16 cellular contexts compared by ENCODE assay signal in the genomic region with DNA sequence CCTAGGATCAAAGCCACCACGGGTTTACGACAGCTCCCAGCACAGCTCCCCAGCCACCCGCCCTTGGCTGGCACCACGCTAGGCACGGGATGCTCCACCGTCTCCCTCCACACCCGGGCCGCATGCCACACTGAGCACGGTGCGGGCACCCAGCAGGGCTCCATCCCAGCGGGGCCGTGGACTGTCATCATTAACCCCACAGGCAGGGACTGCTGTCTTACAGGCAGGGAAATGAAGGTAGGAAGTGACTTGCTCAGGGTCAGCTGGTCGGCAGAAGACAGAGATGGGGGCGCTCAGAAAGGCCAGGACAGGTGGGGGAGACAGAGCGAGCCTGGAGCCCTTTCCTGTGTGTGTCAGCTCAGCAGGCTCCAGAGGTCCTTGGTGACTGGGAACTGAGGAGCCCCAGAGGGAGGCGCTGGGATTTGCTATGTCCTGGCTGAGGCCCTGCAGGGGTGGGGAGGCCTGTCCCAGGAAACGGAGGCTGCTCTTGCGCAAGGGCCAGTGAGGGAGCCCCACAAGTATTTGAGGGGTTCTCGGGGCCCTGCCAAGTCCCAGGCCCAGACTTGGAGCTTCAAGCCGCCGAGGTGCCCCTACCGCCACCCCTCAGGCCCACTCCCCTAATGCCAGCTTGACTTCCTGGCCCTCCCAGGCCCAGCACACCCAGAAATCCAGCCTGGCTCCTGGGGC. TPM values are rescaled to one million over a fixed set of nuclear protein-coding genes. Genes with fewer than 3 reads are reported as not detected.
DNase-seq lines count a peak whose midpoint lies in the region; ATAC-seq and TF ChIP-seq lines count a peak whose summit lies in the region.
"Had no signal": no experiment of that assay in that cellular context is flagged by ENCODE, and none has a peak within 500 bp of the region (broad histone marks: within the 10 kb centered on the region; RNA-seq: fewer than 3 reads in every experiment).

No MANE protein-coding gene starts in this region.

- POLR2A ChIA-PET in WTC11 (lab: Charles Lee) = interaction anchor here (0.7 to 1.0 kb wide), 3 partner anchors 33 to 137 kb away, joined by 3 to 6 read pairs (median 3); a partner anchor contains a TSS

- H3K9me3 Mint-ChIP-seq in activated naive CD4-positive, alpha-beta T cell treated with anti-CD3 and anti-CD28 coated beads, Interleukin-2, amount 50 U/mL, for 24 hours = no peaks in the 10 kb centered on the region
- H3K9me3 Mint-ChIP-seq in WTC11 (no peaks in the 10 kb centered on the region), type B pancreatic cell (no peaks in the 10 kb centered on the region)
- H3K9me3 Mint-ChIP-seq: activated naive CD8-positive, alpha-beta T cell treated with anti-CD3 and anti-CD28 coated beads, Interleukin-2, amount 10 ng/mL, durations not matched to agents 7 days and 5 days had no signal

- CTCF ChIA-PET in WTC11 (lab: Charles Lee) = interaction anchor here (0.7 to 2.7 kb wide), 7 partner anchors 9 to 106 kb away, joined by 3 to 17 read pairs (median 4); a partner anchor contains a TSS

- DNase-seq in activated naive CD4-positive, alpha-beta T cell treated with anti-CD3 and anti-CD28 coated beads, Interleukin-2, amount 50 U/mL, for 16 hours = no peak
- DNase-seq in WTC11 (ENCODE audit: low spot score) (no peak), iris pigment epithelial cell (ENCODE audit: low read depth) (peak; percentile 76), type B pancreatic cell (ENCODE audit: extremely low spot score, unreplicated experiment) (no peak), globus pallidus (ENCODE audit: low spot score) (no peak)
- DNase-seq: activated CD4-positive, alpha-beta T cell treated with anti-CD3 and anti-CD28 coated beads for 36 hours; activated naive CD8-positive, alpha-beta T cell treated with anti-CD3 and anti-CD28 coated beads, Interleukin-2, amount 10 ng/mL, durations not matched to agents 7 days and 5 days; central memory CD4-positive, alpha-beta T cell; mucosa of descending colon; NCI-H1105; NK-92 treated with Interleukin-12 subunit alpha and Interleukin-12 subunit beta, amount 100 ng/mL, for 24 hours; Right ventricle myocardium superior had no signal

- peak overlapping the region; percentile 67 for H3K27ac Mint-ChIP-seq in activated naive CD4-positive, alpha-beta T cell treated with anti-CD3 and anti-CD28 coated beads, Interleukin-2, amount 50 U/mL, for 24 hours
- H3K27ac Mint-ChIP-seq in WTC11 (peak overlapping the region; percentile 82), type B pancreatic cell (peak overlapping the region; percentile 55)
- H3K27ac Mint-ChIP-seq: activated CD4-positive, alpha-beta T cell treated with anti-CD3 and anti-CD28 coated beads for 36 hours; activated naive CD8-positive, alpha-beta T cell treated with anti-CD3 and anti-CD28 coated beads, Interleukin-2, amount 10 ng/mL, durations not matched to agents 7 days and 5 days had no signal

- no peak for TF ChIP-seq CTCF in WTC11 (IDR thresholded peaks at IDR 0.05)
- no peak for TF ChIP-seq CTCF in type B pancreatic cell (conservative IDR thresholded peaks at IDR 0.05)

- H3K4me1 Mint-ChIP-seq in activated naive CD4-positive, alpha-beta T cell treated with anti-CD3 and anti-CD28 coated beads, Interleukin-2, amount 50 U/mL, for 24 hours = peaks cover 25% of the 10 kb centered on the region
- peaks cover 22% of the 10 kb centered on the region for H3K4me1 Mint-ChIP-seq in WTC11
- peaks cover 6% of the 10 kb centered on the region for H3K4me1 Mint-ChIP-seq in type B pancreatic cell (ENCODE audit: unreplicated experiment)

- no peaks in the 10 kb centered on the region for H3K27me3 Mint-ChIP-seq in activated naive CD4-positive, alpha-beta T cell treated with anti-CD3 and anti-CD28 coated beads, Interleukin-2, amount 50 U/mL, for 24 hours
- no peaks in the 10 kb centered on the region for H3K27me3 Mint-ChIP-seq in WTC11 (ENCODE audit: low read depth)
- H3K27me3 Mint-ChIP-seq in type B pancreatic cell = no peaks in the 10 kb centered on the region
- H3K27me3 Mint-ChIP-seq: activated CD4-positive, alpha-beta T cell treated with anti-CD3 and anti-CD28 coated beads for 36 hours; activated naive CD8-positive, alpha-beta T cell treated with anti-CD3 and anti-CD28 coated beads, Interleukin-2, amount 10 ng/mL, durations not matched to agents 7 days and 5 days had no signal

- ATAC-seq in WTC11 = no peak
- no peak for ATAC-seq in HG02759 (IDR thresholded peaks at IDR 0.05; ENCODE audit: unreplicated experiment)
- ATAC-seq in GM21576 (IDR thresholded peaks at IDR 0.05; ENCODE audit: unreplicated experiment) = no peak
- ATAC-seq: activated CD4-positive, alpha-beta T cell treated with anti-CD3 and anti-CD28 coated beads for 36 hours; mucosa of descending colon; pancreas had no signal

- H3K36me3 Mint-ChIP-seq in activated naive CD4-positive, alpha-beta T cell treated with anti-CD3 and anti-CD28 coated beads, Interleukin-2, amount 50 U/mL, for 24 hours = no peaks in the 10 kb centered on the region
- H3K36me3 Mint-ChIP-seq in WTC11 (no peaks in the 10 kb centered on the region; the same call in 1 of the 2 replicates), type B pancreatic cell (no peaks in the 10 kb centered on the region)
- H3K36me3 Mint-ChIP-seq: activated naive CD8-positive, alpha-beta T cell treated with anti-CD3 and anti-CD28 coated beads, Interleukin-2, amount 10 ng/mL, durations not matched to agents 7 days and 5 days had no signal

- H3K4me3 Mint-ChIP-seq in activated naive CD4-positive, alpha-beta T cell treated with anti-CD3 and anti-CD28 coated beads, Interleukin-2, amount 50 U/mL, for 24 hours = no peak overlapping the region
- H3K4me3 Mint-ChIP-seq in WTC11 (peak overlapping the region; percentile 18; the same call in 1 of the 2 replicates), type B pancreatic cell (no peak overlapping the region)
- H3K4me3 Mint-ChIP-seq: activated CD4-positive, alpha-beta T cell treated with anti-CD3 and anti-CD28 coated beads for 36 hours; activated naive CD8-positive, alpha-beta T cell treated with anti-CD3 and anti-CD28 coated beads, Interleukin-2, amount 10 ng/mL, durations not matched to agents 7 days and 5 days had no signal

TF ChIP-seq in WTC11, 78 proteins besides CTCF, POLR2A, EP300 and RAD21:
- TF ChIP-seq SP1 (CRISPR knock-in tag; conservative IDR thresholded peaks at IDR 0.05) (no peak), GTF2I (CRISPR knock-in tag; conservative IDR thresholded peaks at IDR 0.05) (no peak), ZNF317 (CRISPR knock-in tag; IDR thresholded peaks at IDR 0.05; ENCODE audit: borderline replicate concordance, low read depth) (no peak), PRRX2 (CRISPR knock-in tag; IDR thresholded peaks at IDR 0.05) (no peak), MYBL2 (CRISPR knock-in tag; IDR thresholded peaks at IDR 0.05) (no peak), NFYB (CRISPR knock-in tag; conservative IDR thresholded peaks at IDR 0.05; ENCODE audit: low read depth) (no peak), GRHL2 (CRISPR knock-in tag; IDR thresholded peaks at IDR 0.05; ENCODE audit: insufficient replicate concordance, severe bottlenecking) (no peak), ATF1 (CRISPR knock-in tag; IDR thresholded peaks at IDR 0.05) (no peak), ZNF219 (CRISPR knock-in tag; IDR thresholded peaks at IDR 0.05; ENCODE audit: borderline replicate concordance) (no peak), ESRRA (CRISPR knock-in tag; IDR thresholded peaks at IDR 0.05; ENCODE audit: borderline replicate concordance) (no peak), TP53 (CRISPR knock-in tag; IDR thresholded peaks at IDR 0.05) (no peak), TCF7 (CRISPR knock-in tag; IDR thresholded peaks at IDR 0.05; ENCODE audit: low read depth) (no peak), CREM (CRISPR knock-in tag; IDR thresholded peaks at IDR 0.05) (no peak), NFE2L1 (CRISPR knock-in tag; IDR thresholded peaks at IDR 0.05) (no peak)
- TF ChIP-seq, protein P1, sequence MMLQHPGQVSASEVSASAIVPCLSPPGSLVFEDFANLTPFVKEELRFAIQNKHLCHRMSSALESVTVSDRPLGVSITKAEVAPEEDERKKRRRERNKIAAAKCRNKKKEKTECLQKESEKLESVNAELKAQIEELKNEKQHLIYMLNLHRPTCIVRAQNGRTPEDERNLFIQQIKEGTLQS (CRISPR knock-in tag; conservative IDR thresholded peaks at IDR 0.05) = no peak
- TF ChIP-seq, protein P2, sequence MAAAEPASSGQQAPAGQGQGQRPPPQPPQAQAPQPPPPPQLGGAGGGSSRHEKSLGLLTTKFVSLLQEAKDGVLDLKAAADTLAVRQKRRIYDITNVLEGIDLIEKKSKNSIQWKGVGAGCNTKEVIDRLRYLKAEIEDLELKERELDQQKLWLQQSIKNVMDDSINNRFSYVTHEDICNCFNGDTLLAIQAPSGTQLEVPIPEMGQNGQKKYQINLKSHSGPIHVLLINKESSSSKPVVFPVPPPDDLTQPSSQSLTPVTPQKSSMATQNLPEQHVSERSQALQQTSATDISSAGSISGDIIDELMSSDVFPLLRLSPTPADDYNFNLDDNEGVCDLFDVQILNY (CRISPR knock-in tag; IDR thresholded peaks at IDR 0.05) = no peak

RNA-seq across cellular contexts. Expression of a gene that starts 3.2 kb away (rescaled TPM):
- total RNA-seq in WTC11 (2021) (56.8 to 59.5 TPM (median 59.0 TPM) in 3 replicates), type B pancreatic cell (ENCODE audit: low replicate concordance) (49.2 and 85.9 TPM in 2 replicates)

RNA-seq across cellular contexts. Expression of a gene that starts 13.1 kb away (rescaled TPM):
- 79.4 to 88.8 TPM (median 80.7 TPM) in 3 replicates for total RNA-seq in WTC11 (2021)
- 87.9 and 88.6 TPM in 2 replicates for total RNA-seq in type B pancreatic cell (ENCODE audit: low replicate concordance)

RNA-seq across cellular contexts. Expression of a gene that starts 55.3 kb away (rescaled TPM):
- total RNA-seq in WTC11 (2021) (1.3 to 2.1 TPM (median 1.5 TPM) in 3 replicates), type B pancreatic cell (ENCODE audit: low replicate concordance) (0.14 and 0.43 TPM in 2 replicates)
- total RNA-seq: mucosa of descending colon had no signal
